ENCODE assay signal across 28 cellular contexts in genomic region chr15:25944386-25944785, GRCh38.
"Had no signal": no experiment of that assay in that cellular context is flagged by ENCODE, and none has a peak within 500 bp of the region (broad histone marks: within the 10 kb centered on the region; RNA-seq: fewer than 3 reads in every experiment).

No MANE protein-coding gene starts in this region.

- H3K4me1 Mint-ChIP-seq: activated CD4-positive, alpha-beta memory T cell treated with anti-CD3 and anti-CD28 coated beads, Interleukin-2, amount 10 ng/mL, durations not matched to agents 7 days and 5 days; activated CD4-positive, alpha-beta T cell treated with anti-CD3 and anti-CD28 coated beads, Interleukin-2, amount 10 ng/mL, durations not matched to agents 7 days and 5 days; T-helper 17 cell had no signal

- H3K4me1 ChIP-seq: colonic mucosa, gastrocnemius medialis had no signal

- DNase-seq: activated CD4-positive, alpha-beta memory T cell treated with anti-CD3 and anti-CD28 coated beads, Interleukin-2, amount 10 ng/mL, durations not matched to agents 7 days and 5 days; activated CD4-positive, alpha-beta T cell treated with anti-CD3 and anti-CD28 coated beads for 1 hour; activated CD4-positive, alpha-beta T cell treated with anti-CD3 and anti-CD28 coated beads, Interleukin-2, amount 10 ng/mL, durations not matched to agents 7 days and 5 days; activated naive CD4-positive, alpha-beta T cell treated with Interleukin-2 at 50 U/mL for 16 hours; activated T-cell treated with anti-CD3 and anti-CD28 coated beads, Interleukin-2, amount 50 U/mL, for 48 hours; anterior cingulate cortex; colonic mucosa; effector memory CD4-positive, alpha-beta T cell; erythroblast; gastrocnemius medialis; glutamatergic neuron; left cardiac atrium; left ventricle myocardium superior; stimulated activated CD4-positive, alpha-beta T cell treated with anti-CD3 and anti-CD28 coated beads, Interleukin-12 subunit alpha, Interleukin-12 subunit beta, amount 100 ng/mL, for 4 hours; stimulated activated CD4-positive, alpha-beta T cell treated with anti-CD3 and anti-CD28 coated beads, Interleukin-4, amount 100 ng/mL, for 1 hour; stimulated activated naive CD8-positive, alpha-beta T cell treated with anti-CD3 and anti-CD28 coated beads, Interleukin-15, Interleukin-2, amounts not matched to agents 100 U/mL and 50 U/mL, for 24 hours; T-helper 17 cell; T1000 had no signal

- H3K9me3 Mint-ChIP-seq: activated CD4-positive, alpha-beta memory T cell treated with anti-CD3 and anti-CD28 coated beads, Interleukin-2, amount 10 ng/mL, durations not matched to agents 7 days and 5 days; activated CD4-positive, alpha-beta T cell treated with anti-CD3 and anti-CD28 coated beads, Interleukin-2, amount 10 ng/mL, durations not matched to agents 7 days and 5 days; activated T-helper 2 cell treated with anti-CD3 and anti-CD28 coated beads, Interferon-gamma antibody, Interleukin-2, Interleukin-4, amounts not matched to agents 10 μg/mL and 5 μg/mL and 100 μg/mL, durations not matched to agents 14 hours and 24 hours and 36 hours had no signal

- H3K36me3 Mint-ChIP-seq: activated naive CD8-positive, alpha-beta T cell had no signal

- H3K36me3 ChIP-seq: colonic mucosa, gastrocnemius medialis, neutrophil, upper lobe of left lung had no signal

- FAIRE-seq: bronchial epithelial cell, keratinocyte had no signal

- H3K4me3 Mint-ChIP-seq: activated CD4-positive, alpha-beta memory T cell treated with anti-CD3 and anti-CD28 coated beads, Interleukin-2, amount 10 ng/mL, durations not matched to agents 7 days and 5 days; activated CD4-positive, alpha-beta T cell treated with anti-CD3 and anti-CD28 coated beads, Interleukin-2, amount 10 ng/mL, durations not matched to agents 7 days and 5 days; activated naive CD8-positive, alpha-beta T cell; nephron; T-helper 17 cell had no signal

- H3K27me3 ChIP-seq: colonic mucosa, gastrocnemius medialis, neutrophil, upper lobe of left lung had no signal

- ATAC-seq: gastrocnemius medialis; left cardiac atrium; left ventricle myocardium superior; sciatic nerve; stimulated activated naive CD8-positive, alpha-beta T cell treated with anti-CD3 and anti-CD28 coated beads, Interleukin-15, Interleukin-2, amounts not matched to agents 100 U/mL and 50 U/mL, for 24 hours; T-helper 17 cell had no signal

- H3K27me3 Mint-ChIP-seq: activated CD4-positive, alpha-beta memory T cell treated with anti-CD3 and anti-CD28 coated beads, Interleukin-2, amount 10 ng/mL, durations not matched to agents 7 days and 5 days; activated CD4-positive, alpha-beta T cell treated with anti-CD3 and anti-CD28 coated beads, Interleukin-2, amount 10 ng/mL, durations not matched to agents 7 days and 5 days; activated naive CD8-positive, alpha-beta T cell had no signal

- H3K27ac ChIP-seq: colonic mucosa, gastrocnemius medialis, neutrophil, skin epidermis, upper lobe of left lung had no signal

- H3K27ac Mint-ChIP-seq: activated CD4-positive, alpha-beta memory T cell treated with anti-CD3 and anti-CD28 coated beads, Interleukin-2, amount 10 ng/mL, durations not matched to agents 7 days and 5 days; activated CD4-positive, alpha-beta T cell treated with anti-CD3 and anti-CD28 coated beads, Interleukin-2, amount 10 ng/mL, durations not matched to agents 7 days and 5 days; activated naive CD8-positive, alpha-beta T cell; activated T-helper 2 cell treated with anti-CD3 and anti-CD28 coated beads, Interferon-gamma antibody, Interleukin-2, Interleukin-4, amounts not matched to agents 10 μg/mL and 5 μg/mL and 100 μg/mL, durations not matched to agents 14 hours and 24 hours and 36 hours; nephron; progenitor cell of endocrine pancreas; T-helper 17 cell had no signal

- H3K4me3 ChIP-seq: colonic mucosa, gastrocnemius medialis, skin epidermis, upper lobe of left lung had no signal

- H3K9me3 ChIP-seq: colonic mucosa, gastrocnemius medialis, neutrophil, upper lobe of left lung had no signal
